ENCODE assay signal across 23 cellular contexts in genomic region chr10:66552331-66552730, GRCh38.
"Had no signal": no experiment of that assay in that cellular context is flagged by ENCODE, and none has a peak within 500 bp of the region (broad histone marks: within the 10 kb centered on the region; RNA-seq: fewer than 3 reads in every experiment).

No MANE protein-coding gene starts in this region.

- H3K4me1 ChIP-seq: pancreas, psoas muscle, right lobe of liver, stomach, tibial artery, transverse colon, upper lobe of right lung, uterus had no signal

- H3K36me3 ChIP-seq: neutrophil, pancreas, right lobe of liver, sigmoid colon, stomach, tibial artery, transverse colon, upper lobe of right lung, uterus had no signal

- DNase-seq: naive thymus-derived CD8-positive, alpha-beta T cell; nephron progenitor cell; nucleus accumbens; pancreas; psoas muscle; right cardiac atrium; right lobe of liver; sigmoid colon; small intestine; stimulated activated CD4-positive, alpha-beta T cell treated with anti-CD3 and anti-CD28 coated beads, Interleukin-15, amount 100 ng/mL, for 24 hours; stimulated activated CD4-positive, alpha-beta T cell treated with anti-CD3 and anti-CD28 coated beads, Interleukin-2, amount 100 ng/mL, for 24 hours; stimulated activated CD4-positive, alpha-beta T cell treated with anti-CD3 and anti-CD28 coated beads, Interleukin-2, amount 100 ng/mL, for 48 hours; stimulated activated CD4-positive, alpha-beta T cell treated with anti-CD3 and anti-CD28 coated beads, Interleukin-4, amount 100 ng/mL, for 24 hours; stimulated activated naive B cell treated with anti-CD40 and anti-IgM and Interleukin-4, amounts not matched to agents 10 μg/mL and 1 μg/mL and 100 μg/mL, for 72 hours; stimulated activated naive CD4-positive, alpha-beta T cell treated with Interleukin-2 at 50 U/mL for 16 hours; stomach; tibial artery; transverse colon; upper lobe of right lung; uterus had no signal

- H3K9me3 ChIP-seq: neutrophil, pancreas, psoas muscle, right lobe of liver, sigmoid colon, stomach, tibial artery, transverse colon, upper lobe of right lung, uterus had no signal

- H3K27ac ChIP-seq: neutrophil, pancreas, psoas muscle, right lobe of liver, sigmoid colon, stomach, tibial artery, transverse colon, upper lobe of right lung, uterus had no signal

- ATAC-seq: naive thymus-derived CD8-positive, alpha-beta T cell; natural killer cell treated with Interleukin-12 subunit alpha and Interleukin-12 subunit beta and Interleukin-15 and Interleukin-18, amount 100 ng/mL, for 72 hours; pancreas; psoas muscle; right cardiac atrium; right lobe of liver; stimulated activated effector memory CD8-positive, alpha-beta T cell treated with anti-CD3 and anti-CD28 coated beads, Interleukin-12 subunit alpha, Interleukin-12 subunit beta, amount 100 ng/mL, for 72 hours; stimulated activated naive B cell treated with anti-CD40 and anti-IgM and Interleukin-4, amounts not matched to agents 10 μg/mL and 1 μg/mL and 100 μg/mL, for 72 hours; upper lobe of right lung had no signal

- H3K27me3 ChIP-seq: neutrophil, pancreas, right lobe of liver, sigmoid colon, stomach, tibial artery, transverse colon, upper lobe of right lung, uterus had no signal

- H3K4me3 ChIP-seq: pancreas, psoas muscle, right lobe of liver, sigmoid colon, stomach, tibial artery, transverse colon, upper lobe of right lung, uterus had no signal
